In the genomic region with DNA sequence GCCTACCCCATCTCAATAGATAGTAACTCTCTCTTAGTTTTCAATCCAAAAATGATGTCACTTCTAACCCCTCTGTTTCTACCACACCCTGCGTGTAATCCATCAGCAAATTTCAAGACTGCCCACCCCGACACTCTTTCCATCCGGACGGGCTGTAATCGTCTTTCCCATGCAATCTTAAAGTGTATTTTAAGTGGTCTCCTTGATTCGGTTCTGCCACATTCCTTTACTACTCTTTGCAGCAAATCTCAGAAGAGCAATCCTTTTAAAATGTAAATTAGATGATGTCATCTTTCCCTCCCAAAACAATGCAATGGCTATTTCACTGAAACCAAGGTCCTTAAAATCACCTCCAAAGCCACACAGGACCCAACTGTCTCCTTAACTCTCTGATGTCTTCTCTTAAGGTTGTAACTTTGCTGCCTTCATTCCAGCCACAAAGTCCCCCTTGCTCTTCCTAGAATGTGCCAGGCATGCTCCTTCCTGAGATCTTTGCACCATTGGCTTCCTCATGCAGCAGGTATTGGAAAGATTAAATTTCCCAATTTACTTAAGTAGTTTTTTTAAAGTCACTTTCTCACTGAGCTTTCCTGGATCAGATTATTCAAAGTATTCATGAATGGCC, we compare ENCODE assay signal across 1 cellular context.
TF ChIP-seq lines count a peak whose summit lies in the region.

No MANE protein-coding gene starts in this region.

TF ChIP-seq in HepG2, 621 proteins besides CTCF, POLR2A, EP300 and RAD21:
- no peak for TF ChIP-seq FOXK2 (IDR thresholded peaks at IDR 0.05)
- no peak for TF ChIP-seq ZNF121 (CRISPR knock-in tag; IDR thresholded peaks at IDR 0.05)
- no peak for TF ChIP-seq ELF1 (CRISPR knock-in tag; IDR thresholded peaks at IDR 0.05)
- TF ChIP-seq NAIF1 (CRISPR knock-in tag; IDR thresholded peaks at IDR 0.05; ENCODE audit: borderline replicate concordance): no peak
- no peak for TF ChIP-seq IRF1 (CRISPR knock-in tag; IDR thresholded peaks at IDR 0.05; ENCODE audit: low read depth)
- TF ChIP-seq PHF5A (CRISPR knock-in tag; IDR thresholded peaks at IDR 0.05; ENCODE audit: low read depth, unreplicated experiment): no peak
- peak; percentile 89 for TF ChIP-seq ATF7 (IDR thresholded peaks at IDR 0.05)
- TF ChIP-seq ATF7 (CRISPR knock-in tag; IDR thresholded peaks at IDR 0.05): no peak
- no peak for TF ChIP-seq PREB (CRISPR knock-in tag; IDR thresholded peaks at IDR 0.05)
